In the genomic region with DNA sequence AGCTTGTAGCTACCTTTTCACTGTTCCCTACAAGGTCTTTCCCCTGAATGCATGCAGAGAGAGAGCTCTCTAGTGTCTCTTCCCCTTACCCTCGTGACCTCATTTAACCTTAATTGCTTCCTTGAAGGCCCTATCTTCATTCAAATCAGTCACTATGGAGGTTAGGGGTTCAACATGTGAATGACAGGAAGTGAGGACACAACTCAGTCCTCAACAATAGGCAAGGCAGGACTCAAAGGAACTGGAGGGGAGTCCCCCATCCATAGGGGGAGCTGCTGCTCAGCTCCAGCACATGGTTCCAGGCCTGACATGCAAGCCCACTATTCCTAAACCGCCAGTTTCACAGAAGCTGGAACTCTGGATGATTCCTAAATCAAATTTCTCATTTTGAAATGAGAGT, we compare ENCODE assay signal across 9 cellular contexts. TPM values are rescaled to one million over a fixed set of nuclear protein-coding genes. Genes with fewer than 3 reads are reported as not detected.
DNase-seq lines count a peak whose midpoint lies in the region; ATAC-seq and TF ChIP-seq lines count a peak whose summit lies in the region.
"Had no signal": no experiment of that assay in that cellular context is flagged by ENCODE, and none has a peak within 500 bp of the region (broad histone marks: within the 10 kb centered on the region; RNA-seq: fewer than 3 reads in every experiment).

No MANE protein-coding gene starts in this region.

- no peaks in the 10 kb centered on the region for H3K36me3 Mint-ChIP-seq in HFFc6 (ENCODE audit: low read depth)
- H3K36me3 Mint-ChIP-seq: CD4-positive, CD25-positive, alpha-beta regulatory T cell had no signal

- DNase-seq in NCI-H2107 treated with DMSO at 0.1 percent for 48 hours (lab: John Stamatoyannopoulos, UW; ENCODE audit: unreplicated experiment) (peak; percentile 6), NCI-H2107 (lab: John Stamatoyannopoulos, UW) (no peak), HFFc6 (no peak), SK-MEL-5 (ENCODE audit: low read depth, low spot score) (peak; percentile 55), iris pigment epithelial cell (ENCODE audit: low read depth) (peak; percentile 17), cortex of kidney (lab: John Stamatoyannopoulos, UW) (no peak), HuH-7.5 (ENCODE audit: low spot score) (no peak)

- H3K4me1 Mint-ChIP-seq in HFFc6 (ENCODE audit: low read depth): peaks cover 24% of the 10 kb centered on the region

- no peak for ATAC-seq in GM19455 (IDR thresholded peaks at IDR 0.05; ENCODE audit: unreplicated experiment)

- in situ Hi-C loops in SK-MEL-5 (cut with HindIII; ENCODE audit: low pct_unique_long_range_greater_than_20kb, low sequenced_read_pairs): no loop called here

- no peak overlapping the region for H3K4me3 Mint-ChIP-seq in HFFc6
- H3K4me3 Mint-ChIP-seq: CD4-positive, CD25-positive, alpha-beta regulatory T cell had no signal

- TF ChIP-seq CTCF in HFFc6 (IDR thresholded peaks at IDR 0.05): peak; percentile 70

- peak overlapping the region; percentile 63; the same call in 1 of the 2 replicates for H3K27ac Mint-ChIP-seq in HFFc6

- H3K27me3 Mint-ChIP-seq in HFFc6 (ENCODE audit: insufficient read depth): peaks cover 9% of the 10 kb centered on the region

- no peaks in the 10 kb centered on the region for H3K9me3 Mint-ChIP-seq in HFFc6
- H3K9me3 Mint-ChIP-seq: CD4-positive, CD25-positive, alpha-beta regulatory T cell had no signal

RNA-seq across cellular contexts. Expression of gene GYG1, which starts 33.8 kb away (rescaled TPM):
- total RNA-seq in HFFc6 (2021; fragmentation: NEBNext Ultra II Directional; extraction: Animal tissue kit (Norgen Biotek cat#: 25700)): 10 to 100 TPM; 68.9 to 88.6 (median 78.5) TPM
- total RNA-seq in SK-MEL-5 (2014; rRNA removed; shearing (Covaris generic)): 35.0 and 35.3 TPM in 2 replicates
- polyA plus RNA-seq in SK-MEL-5 (2015; cell fraction: cytosol; rRNA removed): 49.7 and 107 TPM in 2 replicates
- 27.6 and 28.6 TPM in 2 replicates for polyA plus RNA-seq in SK-MEL-5 (2015; cell fraction: nucleus; rRNA removed)

Comparison
In these comparisons a context has a peak if more than half of its experiments do, and no peak if none do; other contexts are left out.
1. DNase-seq: peak in NCI-H2107 treated with DMSO at 0.1 percent for 48 hours (single experiment), SK-MEL-5 (single experiment) and iris pigment epithelial cell (single experiment); none in NCI-H2107 (single experiment), HFFc6 (single experiment), cortex of kidney (single experiment) and HuH-7.5 (single experiment).